In genomic region chr17:74744714-74745547, GRCh38 we compare ENCODE assay signal across 8 cellular contexts. TPM values are rescaled to one million over a fixed set of nuclear protein-coding genes. Genes with fewer than 3 reads are reported as not detected.
DNase-seq lines count a peak whose midpoint lies in the region; ATAC-seq and TF ChIP-seq lines count a peak whose summit lies in the region.

No MANE protein-coding gene starts in this region.

- TF ChIP-seq CTCF in GM12873 (IDR thresholded peaks at IDR 0.05; ENCODE audit: insufficient read depth, low read depth, low read length, missing control alignments), result peak; percentile 100
- peak; percentile 99 for TF ChIP-seq CTCF in WERI-Rb-1 (IDR thresholded peaks at IDR 0.05; ENCODE audit: low read depth, low read length)
- TF ChIP-seq CTCF in breast epithelium (IDR thresholded peaks at IDR 0.05), result peak; percentile 99 to 100 (median 99)

- H3K4me3 ChIP-seq in WERI-Rb-1 (ENCODE audit: low read depth, low read length) (no peak overlapping the region), breast epithelium (peak overlapping the region in 2 of 3 donors; percentile 23 to 46)

- H3K27ac ChIP-seq in WERI-Rb-1 (no peak overlapping the region), breast epithelium (peak overlapping the region; percentile 69 to 76)

- TF ChIP-seq POLR2A in breast epithelium (IDR thresholded peaks at IDR 0.05), result no peak

- H3K27me3 ChIP-seq in WERI-Rb-1 (ENCODE audit: insufficient read depth, low read depth, severe bottlenecking), result no peaks in the 10 kb centered on the region
- peaks cover 0 to 19% of the 10 kb centered on the region in 2 donors for H3K27me3 ChIP-seq in breast epithelium

- no peak for ATAC-seq in GM21723 (IDR thresholded peaks at IDR 0.05; ENCODE audit: unreplicated experiment)

- peak; percentile 32 for DNase-seq in NCI-H1105 treated with DMSO at 0.1 percent for 48 hours (lab: John Stamatoyannopoulos, UW)
- peak; percentile 88 for DNase-seq in WERI-Rb-1
- DNase-seq in breast epithelium (ENCODE audit: low spot score in 2 of 2), result peak; percentile 84 to 95
- peak; percentile 83 for DNase-seq in inferior parietal cortex (ENCODE audit: extremely low spot score)
- DNase-seq in stimulated activated CD4-positive, alpha-beta T cell treated with anti-CD3 and anti-CD28 coated beads, Interleukin-12 subunit alpha, Interleukin-12 subunit beta, amount 100 ng/mL, for 4 hours, result peak; percentile 81
- no peak for DNase-seq in GF-D8 (lab: John Stamatoyannopoulos, UW)

- H3K36me3 ChIP-seq in WERI-Rb-1 (peaks cover 3% of the 10 kb centered on the region; the same call in 1 of the 2 replicates), breast epithelium (no peaks in the 10 kb centered on the region)

- H3K9me3 ChIP-seq in WERI-Rb-1 (ENCODE audit: severe bottlenecking), result peaks cover 5% of the 10 kb centered on the region
- H3K9me3 ChIP-seq in breast epithelium, result no peaks in the 10 kb centered on the region

- H3K4me1 ChIP-seq in breast epithelium, result peaks cover 0 to under 1% of the 10 kb centered on the region in 2 donors

- intact Hi-C loops in breast epithelium (cut with DNase I; ENCODE audit: low total_unique reads), result loop anchor here (2.0 kb wide), 1 partner anchor 28 kb away; no protein-coding TSS in a partner anchor

RNA-seq across cellular contexts. Expression of gene NHERF1, which starts 3.5 kb away (rescaled TPM):
- total RNA-seq in breast epithelium, result 10 to 100 TPM; 15.8 to 82.8 (median 36.4) TPM

RNA-seq across cellular contexts. Expression of gene RAB37, which starts 7.9 kb away (rescaled TPM):
- 1 to 10 TPM in 2 of 3 donors, under 1 TPM in 1; 0.98 to 2.1 (median 2.0) TPM for total RNA-seq in breast epithelium

RNA-seq across cellular contexts. Expression of gene NAT9, which starts 31.2 kb away (rescaled TPM):
- total RNA-seq in breast epithelium, result 10 to 100 TPM; 20.6 to 41.3 (median 40.0) TPM

RNA-seq across cellular contexts. Expression of gene CD300LF, which starts 32.2 kb away (rescaled TPM):
- total RNA-seq in breast epithelium, result 1 to 10 TPM in 1 of 3 donors, under 1 TPM in 2; 0.32 to 2.0 (median 0.98) TPM
